Comparison of ENCODE assay signal across 1 cellular context in the genomic region with DNA sequence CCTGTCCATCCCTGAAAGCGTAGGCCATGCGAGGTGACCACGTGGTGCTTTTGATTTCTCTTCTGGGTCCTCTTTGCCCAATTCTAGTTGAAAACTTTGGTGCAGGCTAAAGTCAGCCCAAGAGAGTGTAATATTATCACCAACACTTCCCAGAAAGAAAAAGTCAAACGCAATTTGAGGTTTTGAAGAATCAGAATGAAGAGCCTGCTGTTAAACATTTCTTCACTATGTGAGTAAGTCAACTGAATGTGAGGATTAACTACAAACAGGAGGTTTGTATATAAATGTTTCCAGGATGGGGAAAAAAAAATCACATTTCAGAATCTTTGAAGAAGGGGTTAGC.
TF ChIP-seq lines count a peak whose summit lies in the region.

No MANE protein-coding gene starts in this region.

TF ChIP-seq in HEK293T, 16 proteins besides CTCF, POLR2A, EP300 and RAD21:
- no peak for TF ChIP-seq HDGF (IDR thresholded peaks at IDR 0.05; ENCODE audit: borderline replicate concordance)
- TF ChIP-seq FOXM1 (IDR thresholded peaks at IDR 0.05; ENCODE audit: borderline replicate concordance): no peak
- TF ChIP-seq FOXA1 (IDR thresholded peaks at IDR 0.05): no peak
- TF ChIP-seq SUZ12 (IDR thresholded peaks at IDR 0.05): no peak
- TF ChIP-seq TARDBP (IDR thresholded peaks at IDR 0.05): no peak
- TF ChIP-seq, protein P1, sequence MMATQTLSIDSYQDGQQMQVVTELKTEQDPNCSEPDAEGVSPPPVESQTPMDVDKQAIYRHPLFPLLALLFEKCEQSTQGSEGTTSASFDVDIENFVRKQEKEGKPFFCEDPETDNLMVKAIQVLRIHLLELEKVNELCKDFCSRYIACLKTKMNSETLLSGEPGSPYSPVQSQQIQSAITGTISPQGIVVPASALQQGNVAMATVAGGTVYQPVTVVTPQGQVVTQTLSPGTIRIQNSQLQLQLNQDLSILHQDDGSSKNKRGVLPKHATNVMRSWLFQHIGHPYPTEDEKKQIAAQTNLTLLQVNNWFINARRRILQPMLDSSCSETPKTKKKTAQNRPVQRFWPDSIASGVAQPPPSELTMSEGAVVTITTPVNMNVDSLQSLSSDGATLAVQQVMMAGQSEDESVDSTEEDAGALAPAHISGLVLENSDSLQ (IDR thresholded peaks at IDR 0.05): no peak
- TF ChIP-seq BHLHE40 (IDR thresholded peaks at IDR 0.05; ENCODE audit: borderline replicate concordance): no peak
- no peak for TF ChIP-seq NFRKB (IDR thresholded peaks at IDR 0.05)
- no peak for TF ChIP-seq ELF4 (IDR thresholded peaks at IDR 0.05)
- no peak for TF ChIP-seq ARNT (IDR thresholded peaks at IDR 0.05)
